Comparison of ENCODE assay signal across 13 cellular contexts in the genomic region with DNA sequence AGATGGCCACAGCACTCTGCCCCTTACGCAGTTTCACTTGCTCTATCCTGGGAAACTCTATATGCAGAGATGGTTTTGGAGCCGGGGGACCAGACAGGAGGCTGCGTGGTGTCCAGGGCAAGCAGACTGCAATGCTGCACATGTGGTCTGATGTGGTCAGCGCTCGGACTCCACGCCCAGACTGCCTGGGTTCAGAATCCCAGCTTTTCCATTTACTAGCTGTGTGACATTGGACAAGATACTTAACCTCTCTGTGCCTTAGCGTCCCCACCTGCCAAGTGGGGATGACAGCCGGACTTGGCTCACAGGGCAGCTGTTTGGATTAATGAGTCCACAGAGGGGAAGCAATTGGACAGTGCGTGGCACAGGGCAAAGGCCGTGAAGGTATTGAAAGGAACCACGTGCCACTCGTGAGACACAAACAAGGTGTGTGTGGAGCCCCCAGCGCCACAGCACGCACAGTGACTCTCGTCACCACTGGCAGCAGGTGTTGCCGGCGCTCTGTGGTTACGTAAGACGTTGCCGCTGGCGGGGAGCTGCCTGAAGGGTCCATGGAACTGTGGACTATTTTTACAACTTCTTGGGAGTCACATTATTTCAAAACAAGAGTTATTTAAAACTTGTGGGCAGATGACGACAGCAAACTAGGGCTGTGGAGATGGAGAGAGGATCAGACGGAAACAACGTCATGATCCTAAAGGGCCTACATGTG.
DNase-seq lines count a peak whose midpoint lies in the region; ATAC-seq and TF ChIP-seq lines count a peak whose summit lies in the region.
"Had no signal": no experiment of that assay in that cellular context is flagged by ENCODE, and none has a peak within 500 bp of the region (broad histone marks: within the 10 kb centered on the region; RNA-seq: fewer than 3 reads in every experiment).

No MANE protein-coding gene starts in this region.

- no peaks in the 10 kb centered on the region for H3K27me3 ChIP-seq in CD4-positive, alpha-beta T cell (ENCODE audit: control insufficient read depth, insufficient read depth, low read length)
- H3K27me3 ChIP-seq: dorsolateral prefrontal cortex, upper lobe of left lung had no signal

- POLR2A ChIA-PET in CD4-positive, alpha-beta T cell (lab: Charles Lee), result no interaction called here
- POLR2A ChIA-PET in activated naive CD8-positive, alpha-beta T cell treated with anti-CD3 and anti-CD28 coated beads, Interleukin-2, amount 10 ng/mL, durations not matched to agents 7 days and 5 days (lab: Charles Lee), result no interaction called here

- 73 to 84% methylated on average over 24 of the region's 24 CpGs for WGBS in lower leg skin, 2 donors

- H3K4me3 Mint-ChIP-seq in CD4-positive, alpha-beta T cell, result peak overlapping the region; percentile 1
- peak overlapping the region; percentile 4 for H3K4me3 Mint-ChIP-seq in activated naive CD8-positive, alpha-beta T cell treated with anti-CD3 and anti-CD28 coated beads, Interleukin-2, amount 10 ng/mL, durations not matched to agents 7 days and 5 days
- no peak overlapping the region for H3K4me3 Mint-ChIP-seq in naive B cell

- intact Hi-C loops in CD4-positive, alpha-beta T cell (cut with DNase I, micrococcal nuclease), result no loop called here
- intact Hi-C loops in lower leg skin (cut with DNase I; ENCODE audit: low total_unique reads), result no loop called here

- no peaks in the 10 kb centered on the region for H3K27me3 Mint-ChIP-seq in CD4-positive, alpha-beta T cell
- no peaks in the 10 kb centered on the region for H3K27me3 Mint-ChIP-seq in activated naive CD8-positive, alpha-beta T cell treated with anti-CD3 and anti-CD28 coated beads, Interleukin-2, amount 10 ng/mL, durations not matched to agents 7 days and 5 days
- no peaks in the 10 kb centered on the region for H3K27me3 Mint-ChIP-seq in naive B cell

- H3K27ac ChIP-seq in CD4-positive, alpha-beta T cell (ENCODE audit: low read depth, low read length), result no peak overlapping the region
- H3K27ac ChIP-seq: upper lobe of left lung had no signal

- ATAC-seq in CD4-positive, alpha-beta T cell (ENCODE audit: poor library complexity), result peak; percentile 90
- ATAC-seq in activated naive CD8-positive, alpha-beta T cell treated with anti-CD3 and anti-CD28 coated beads, Interleukin-2, amount 10 ng/mL, durations not matched to agents 7 days and 5 days (ENCODE audit: low read depth), result peak; percentile 33
- ATAC-seq in naive B cell (ENCODE audit: low read depth in 2 of 2) (peak in 1 of 2 donors; percentile 37), HG03159 (IDR thresholded peaks at IDR 0.05; ENCODE audit: unreplicated experiment) (no peak), GM19351 (IDR thresholded peaks at IDR 0.05; ENCODE audit: unreplicated experiment) (no peak)

- CTCF ChIA-PET in CD4-positive, alpha-beta T cell (lab: Charles Lee), result no interaction called here

- H3K9me3 ChIP-seq in CD4-positive, alpha-beta T cell (ENCODE audit: control insufficient read depth, low read length), result no peaks in the 10 kb centered on the region
- H3K9me3 ChIP-seq: upper lobe of left lung had no signal

- H3K4me1 Mint-ChIP-seq in CD4-positive, alpha-beta T cell (ENCODE audit: low read depth), result peaks cover 10% of the 10 kb centered on the region
- peaks cover 10% of the 10 kb centered on the region for H3K4me1 Mint-ChIP-seq in activated naive CD8-positive, alpha-beta T cell treated with anti-CD3 and anti-CD28 coated beads, Interleukin-2, amount 10 ng/mL, durations not matched to agents 7 days and 5 days
- H3K4me1 Mint-ChIP-seq in naive B cell, result peaks cover 0 to 4% (median 0%) of the 10 kb centered on the region in 3 donors

- peak overlapping the region; percentile 73 for H3K27ac Mint-ChIP-seq in CD4-positive, alpha-beta T cell
- peak overlapping the region; percentile 43 for H3K27ac Mint-ChIP-seq in activated naive CD8-positive, alpha-beta T cell treated with anti-CD3 and anti-CD28 coated beads, Interleukin-2, amount 10 ng/mL, durations not matched to agents 7 days and 5 days
- peak overlapping the region in 5 of 6 donors; percentile 38 to 84 (median 76) for H3K27ac Mint-ChIP-seq in naive B cell

- peaks cover 49% of the 10 kb centered on the region for H3K36me3 Mint-ChIP-seq in CD4-positive, alpha-beta T cell (ENCODE audit: low read depth)
- H3K36me3 Mint-ChIP-seq in activated naive CD8-positive, alpha-beta T cell treated with anti-CD3 and anti-CD28 coated beads, Interleukin-2, amount 10 ng/mL, durations not matched to agents 7 days and 5 days, result peaks cover 4% of the 10 kb centered on the region
- H3K36me3 Mint-ChIP-seq in naive B cell, result peaks cover 7 to 29% of the 10 kb centered on the region in 2 donors

- TF ChIP-seq CTCF in CD4-positive, alpha-beta T cell (IDR thresholded peaks at IDR 0.05), result no peak
- TF ChIP-seq CTCF in NB4 (IDR thresholded peaks at IDR 0.05; ENCODE audit: low read depth, low read length), result no peak
- no peak for TF ChIP-seq CTCF in lower leg skin (IDR thresholded peaks at IDR 0.05)

- H3K9me3 Mint-ChIP-seq in CD4-positive, alpha-beta T cell, result no peaks in the 10 kb centered on the region
- no peaks in the 10 kb centered on the region for H3K9me3 Mint-ChIP-seq in activated naive CD8-positive, alpha-beta T cell treated with anti-CD3 and anti-CD28 coated beads, Interleukin-2, amount 10 ng/mL, durations not matched to agents 7 days and 5 days
- no peaks in the 10 kb centered on the region for H3K9me3 Mint-ChIP-seq in naive B cell

- TF ChIP-seq POLR2A in NB4 (IDR thresholded peaks at IDR 0.05; ENCODE audit: extremely low read depth, insufficient read length), result no peak
- no peak for TF ChIP-seq POLR2A in lower leg skin (IDR thresholded peaks at IDR 0.05)

- peak in 3 of 10 experiments; percentile 9 to 59 (median 43) for DNase-seq in CD4-positive, alpha-beta T cell
- DNase-seq in NB4 (ENCODE audit: low read depth) (peak; percentile 93), naive B cell (no peak), lower leg skin (ENCODE audit: low spot score in 2 of 2) (no peak), NCI-H82 (lab: John Stamatoyannopoulos, UW) (no peak)
- DNase-seq in activated naive CD8-positive, alpha-beta T cell treated with anti-CD3 and anti-CD28 coated beads, Interleukin-2, amount 10 ng/mL, durations not matched to agents 7 days and 5 days, result no peak
- DNase-seq: DMS53; NCI-H1417 treated with DMSO at 0.1 percent for 48 hours; stimulated activated CD4-positive, alpha-beta T cell treated with anti-CD3 and anti-CD28 coated beads, Interleukin-4, amount 100 ng/mL, for 1 hour; upper lobe of left lung had no signal

- H3K4me3 ChIP-seq in NB4 (ENCODE audit: low read depth, low read length) (no peak overlapping the region), lower leg skin (ENCODE audit: low read depth, poor library complexity, severe bottlenecking) (no peak overlapping the region)
- H3K4me3 ChIP-seq: dorsolateral prefrontal cortex, upper lobe of left lung had no signal

Comparison
In these comparisons a context has a peak if more than half of its experiments do, and no peak if none do; other contexts are left out.
1. ATAC-seq: peak in CD4-positive, alpha-beta T cell (single experiment) and activated naive CD8-positive, alpha-beta T cell treated with anti-CD3 and anti-CD28 coated beads, Interleukin-2, amount 10 ng/mL, durations not matched to agents 7 days and 5 days (single experiment); none in HG03159 (single experiment) and GM19351 (single experiment).
2. H3K4me3 Mint-ChIP-seq: peak in CD4-positive, alpha-beta T cell (single experiment) and activated naive CD8-positive, alpha-beta T cell treated with anti-CD3 and anti-CD28 coated beads, Interleukin-2, amount 10 ng/mL, durations not matched to agents 7 days and 5 days (single experiment); none in naive B cell (0 of 8).
3. Peak in every context shown above with its lines, with median percentiles within 50 percentile points of each other: H3K27ac Mint-ChIP-seq.